7 cellular contexts compared by ENCODE assay signal in genomic region chr20:30893346-30894314, GRCh38.
A peak's percentile ranks its signal among the peaks of the same experiment; 100 is the strongest.
DNase-seq lines count a peak whose midpoint lies in the region; ATAC-seq, FAIRE-seq and TF ChIP-seq lines count a peak whose summit lies in the region.
"Not testable (repeated sequence)": the region's sequence is repeated elsewhere in the genome, so short reads cannot be mapped to it uniquely, and the experiment has no call there.

No MANE protein-coding gene starts in this region.

- H3K27ac ChIP-seq in coronary artery; HepG2 (ENCODE audit: extremely low read length, insufficient read depth, low read length); parathyroid adenoma: not testable (repeated sequence)

- not testable (repeated sequence) for TF ChIP-seq EP300 in HepG2 (IDR thresholded peaks at IDR 0.05; ENCODE audit: low read depth in 2 of 2, low read length in 2 of 2); HepG2 (CRISPR knock-in tag; IDR thresholded peaks at IDR 0.05; ENCODE audit: borderline replicate concordance)

- DNase-seq in GM20000 (ENCODE audit: low spot score) (peak; percentile 2), HuH-7.5 (ENCODE audit: low spot score) (peak; percentile 6), coronary artery (ENCODE audit: low spot score) (peak; percentile 59)
- not testable (repeated sequence) for DNase-seq in HepG2 (ENCODE audit: low spot score)

- TF ChIP-seq CTCF in GM20000 (IDR thresholded peaks at IDR 0.05; ENCODE audit: extremely low read depth, missing control alignments); coronary artery (IDR thresholded peaks at IDR 0.05); HepG2 (CRISPR knock-in tag; IDR thresholded peaks at IDR 0.05); parathyroid adenoma (IDR thresholded peaks at IDR 0.05): not testable (repeated sequence)

- POLR2A ChIA-PET in HepG2 (lab: Yijun Ruan, JAX) = not testable (repeated sequence)

- not testable (repeated sequence) for BruUV-seq in HepG2 (replicated peaks; lab: Mats Ljungman, UMichigan)

- WGBS in HepG2 (ENCODE audit: low lambda C conversion rate) = 36% methylated on average over 44 of the region's 48 CpGs

- CTCF ChIA-PET in HepG2 (lab: Yijun Ruan, JAX; ENCODE audit: low intra/inter-chr PET ratio, low total read pairs) = not testable (repeated sequence)

- not testable (repeated sequence) for FAIRE-seq in HepG2 (lab: Jason Lieb, UNC)

- not testable (repeated sequence) for H3K9me3 ChIP-seq in iPS-15b (ENCODE audit: control insufficient read depth, insufficient read depth, low read length); HepG2 (ENCODE audit: low read length); parathyroid adenoma (ENCODE audit: control insufficient read depth, low read length)

- not testable (repeated sequence) for TF ChIP-seq POLR2A in HepG2 (IDR thresholded peaks at IDR 0.05; ENCODE audit: insufficient read depth in 1 of 2, low read depth in 2 of 2, low read length in 2 of 2)

- not testable (repeated sequence) for H3K9ac ChIP-seq in iPS-15b (ENCODE audit: low read depth, low read length); HepG2 (ENCODE audit: insufficient read depth, low read depth, low read length); parathyroid adenoma

- H3K79me2 ChIP-seq in HepG2 (ENCODE audit: insufficient read depth, low read length); parathyroid adenoma: not testable (repeated sequence)

- not testable (repeated sequence) for H3K4me2 ChIP-seq in HepG2 (ENCODE audit: low read depth, low read length)
- H3K4me2 ChIP-seq in parathyroid adenoma (ENCODE audit: low read length) = peak overlapping the region; percentile 26

- not testable (repeated sequence) for H4K20me1 ChIP-seq in HepG2 (ENCODE audit: insufficient read depth, low read length)

- not testable (repeated sequence) for H2AFZ ChIP-seq in HepG2 (ENCODE audit: low read length); parathyroid adenoma

- in situ Hi-C loops in HepG2 (cut with HindIII; ENCODE audit: extremely low pct_ligation_motif_present, low pct_unique_long_range_greater_than_20kb) = not testable (repeated sequence)

- H3K4me3 ChIP-seq in coronary artery; HepG2 (replicated peaks in 1 of 3; ENCODE audit: insufficient read depth in 1 of 3, low read depth in 2 of 3, low read length in 3 of 3); parathyroid adenoma (ENCODE audit: low read depth, low read length): not testable (repeated sequence)
- H3K4me3 ChIP-seq in iPS-15b (ENCODE audit: low read depth, low read length) = peak overlapping the region; percentile 11

- not testable (repeated sequence) for TF ChIP-seq RAD21 in HepG2 (CRISPR knock-in tag; IDR thresholded peaks at IDR 0.05)

- not testable (repeated sequence) for H3K36me3 ChIP-seq in iPS-15b (ENCODE audit: control insufficient read depth, insufficient read depth, low read length); HepG2 (replicated peaks in 1 of 2; ENCODE audit: control insufficient read depth in 1 of 2, insufficient read depth in 2 of 2, low read length in 2 of 2); parathyroid adenoma (ENCODE audit: control insufficient read depth, insufficient read depth, low read length)

- peaks cover 56% of the 10 kb centered on the region for H3K27me3 ChIP-seq in iPS-15b (ENCODE audit: control insufficient read depth, insufficient read depth, low read length)
- H3K27me3 ChIP-seq in HepG2 (ENCODE audit: control insufficient read depth in 1 of 2, insufficient read depth in 2 of 2, low read length in 2 of 2) = peaks cover 4 to 32% of the 10 kb centered on the region in 2 experiments; a peak in 4 of 5 replicates
- H3K27me3 ChIP-seq in parathyroid adenoma (ENCODE audit: control insufficient read depth, insufficient read depth, low read length) = not testable (repeated sequence)

- peak; percentile 27 for ATAC-seq in SK-N-SH treated with all-trans-retinoic acid at 6 μM for 48 hours
- ATAC-seq in HepG2 = peak; percentile 39; the same call in 2 of the 3 replicates

- H3K4me1 ChIP-seq in iPS-15b (ENCODE audit: control insufficient read depth, insufficient read depth, low read length); HepG2 (ENCODE audit: insufficient read depth, low read length); parathyroid adenoma: not testable (repeated sequence)

- intact Hi-C loops in HepG2 (cut with micrococcal nuclease; ENCODE audit: unreplicated experiment) = not testable (repeated sequence)

TF ChIP-seq in HepG2, 621 proteins besides CTCF, POLR2A, EP300 and RAD21:
- peak; percentile 76; the same call in 1 of the 2 replicates for TF ChIP-seq IKZF1 (IDR thresholded peaks at IDR 0.05)
- peak; percentile 19; the same call in 1 of the 2 replicates for TF ChIP-seq FOXA1 (IDR thresholded peaks at IDR 0.05)
- not testable (repeated sequence) for TF ChIP-seq FOXA1 (CRISPR knock-in tag; IDR thresholded peaks at IDR 0.05)
